In genomic region chr12:29734299-29734698, GRCh38 we compare ENCODE assay signal across 19 cellular contexts. TPM values are rescaled to one million over a fixed set of nuclear protein-coding genes. Genes with fewer than 3 reads are reported as not detected.
A peak's percentile ranks its signal among the peaks of the same experiment; 100 is the strongest.
DNase-seq lines count a peak whose midpoint lies in the region; ATAC-seq and TF ChIP-seq lines count a peak whose summit lies in the region.
"Had no signal": no experiment of that assay in that cellular context is flagged by ENCODE, and none has a peak within 500 bp of the region (broad histone marks: within the 10 kb centered on the region; RNA-seq: fewer than 3 reads in every experiment).

No MANE protein-coding gene starts in this region.

- peak overlapping the region; percentile 86 for H3K27ac ChIP-seq in cardiac muscle cell
- peak overlapping the region; percentile 83 for H3K27ac ChIP-seq in left ventricle myocardium inferior (replicated peaks)
- peak overlapping the region; percentile 59 to 74 (median 64) for H3K27ac ChIP-seq in sigmoid colon
- peak overlapping the region; percentile 43 to 74 for H3K27ac ChIP-seq in aorta (ENCODE audit: low read depth in 1 of 2, low read length in 2 of 2)
- H3K27ac ChIP-seq in colonic mucosa, result no peak overlapping the region
- H3K27ac ChIP-seq: A549 had no signal

- H3K4me3 ChIP-seq in cardiac muscle cell (no peak overlapping the region), left ventricle myocardium inferior (peak overlapping the region; percentile 27), sigmoid colon (no peak overlapping the region), aorta (ENCODE audit: low read length in 2 of 2) (no peak overlapping the region), colonic mucosa (no peak overlapping the region)
- H3K4me3 ChIP-seq: A549, GM23338 had no signal

- TF ChIP-seq CTCF in cardiac muscle cell (IDR thresholded peaks at IDR 0.05; ENCODE audit: low read depth, low read length) (no peak), left ventricle myocardium inferior (IDR thresholded peaks at IDR 0.05; ENCODE audit: borderline replicate concordance) (no peak), sigmoid colon (IDR thresholded peaks at IDR 0.05) (no peak), colonic mucosa (IDR thresholded peaks at IDR 0.05) (no peak)

- H3K27me3 ChIP-seq in cardiac muscle cell (no peaks in the 10 kb centered on the region), left ventricle myocardium inferior (ENCODE audit: low read depth) (no peaks in the 10 kb centered on the region), sigmoid colon (no peaks in the 10 kb centered on the region), aorta (ENCODE audit: control insufficient read depth in 1 of 2, insufficient read depth in 2 of 2, low read length in 1 of 2) (no peaks in the 10 kb centered on the region), colonic mucosa (no peaks in the 10 kb centered on the region)

- ATAC-seq in Right ventricle myocardium inferior (no peak), aorta (ENCODE audit: low FRiP score) (no peak)
- ATAC-seq: A549, GM23338, HCT116 had no signal

- H3K4me1 ChIP-seq in cardiac muscle cell (ENCODE audit: low read depth), result peaks cover 30% of the 10 kb centered on the region
- peaks cover 99% of the 10 kb centered on the region for H3K4me1 ChIP-seq in left ventricle myocardium inferior
- peaks cover 0 to 90% (median 78%) of the 10 kb centered on the region in 4 donors for H3K4me1 ChIP-seq in sigmoid colon
- peaks cover 2 to 11% of the 10 kb centered on the region in 2 donors for H3K4me1 ChIP-seq in aorta (ENCODE audit: control insufficient read depth in 1 of 2, insufficient read depth in 2 of 2, low read length in 2 of 2)
- no peaks in the 10 kb centered on the region for H3K4me1 ChIP-seq in colonic mucosa
- H3K4me1 ChIP-seq: A549 had no signal

- no peak for TF ChIP-seq POLR2A in sigmoid colon (IDR thresholded peaks at IDR 0.05)

- DNase-seq in cardiac muscle cell (ENCODE audit: low read depth in 1 of 2, low spot score in 1 of 2) (peak in 1 of 2 donors; percentile 31), Right ventricle myocardium inferior (ENCODE audit: missing footprints) (no peak), left ventricle myocardium inferior (no peak), sigmoid colon (no peak), aorta (no peak), colonic mucosa (no peak), NCI-H1105 (lab: John Stamatoyannopoulos, UW) (no peak), NCI-H2227 treated with DMSO at 0.1 percent for 48 hours (lab: John Stamatoyannopoulos, UW) (no peak)
- DNase-seq: C1 segment of cervical spinal cord, COR-L47, KBM-7, NCI-H1436 treated with DMSO at 0.1 percent for 48 hours, NCI-H2029 treated with DMSO at 0.1 percent for 48 hours, NCI-H2171 treated with DMSO at 0.1 percent for 48 hours, NCI-H510A, NCI-H82 had no signal

- intact Hi-C loops in Right ventricle myocardium inferior (cut with DNase I), result loop anchor here (5.0 kb wide), 1 partner anchor 72 kb away; no protein-coding TSS in a partner anchor
- intact Hi-C loops in left ventricle myocardium inferior (cut with micrococcal nuclease), result no loop called here
- intact Hi-C loops in sigmoid colon (cut with DNase I), result no loop called here
- intact Hi-C loops in aorta (cut with DNase I), result loop anchor here in 1 of 2 donors (5.0 kb wide), 1 partner anchor 48 kb away; the partner anchor contains the start of gene TMTC1
- intact Hi-C loops in colonic mucosa (cut with DNase I), result no loop called here

- no peak for TF ChIP-seq EP300 in sigmoid colon (IDR thresholded peaks at IDR 0.05)

- no peak overlapping the region for H3K9ac ChIP-seq in colonic mucosa (ENCODE audit: low read depth in 2 of 2, low read length in 2 of 2)

- 72 to 77% methylated on average over 5 of the region's 5 CpGs for WGBS in sigmoid colon, 2 donors
- WGBS in aorta, 2 donors, result 73 to 79% methylated on average over 5 of the region's 5 CpGs

- H3K36me3 ChIP-seq in cardiac muscle cell (no peaks in the 10 kb centered on the region), left ventricle myocardium inferior (peaks cover 6% of the 10 kb centered on the region), sigmoid colon (no peaks in the 10 kb centered on the region), aorta (ENCODE audit: control insufficient read depth in 1 of 2, insufficient read depth in 2 of 2, low read length in 1 of 2) (no peaks in the 10 kb centered on the region), colonic mucosa (no peaks in the 10 kb centered on the region)

- no peaks in the 10 kb centered on the region for H3K9me3 ChIP-seq in cardiac muscle cell (ENCODE audit: low read depth)
- H3K9me3 ChIP-seq in left ventricle myocardium inferior (replicated peaks), result no peaks in the 10 kb centered on the region
- no peaks in the 10 kb centered on the region for H3K9me3 ChIP-seq in sigmoid colon
- no peaks in the 10 kb centered on the region for H3K9me3 ChIP-seq in aorta (ENCODE audit: control insufficient read depth, low read length)
- no peaks in the 10 kb centered on the region for H3K9me3 ChIP-seq in colonic mucosa
- H3K9me3 ChIP-seq: A549 had no signal

RNA-seq across cellular contexts. Expression of gene TMTC1, which starts 49.4 kb away (rescaled TPM):
- 25.3 and 30.3 TPM in 2 replicates for total RNA-seq in cardiac muscle cell
- 16.0 and 17.4 TPM in 2 replicates for polyA plus RNA-seq in cardiac muscle cell
- 33.8 TPM for total RNA-seq in Right ventricle myocardium inferior
- 38.4 TPM for total RNA-seq in left ventricle myocardium inferior
- total RNA-seq in sigmoid colon, result 10 to 100 TPM; 61.5 to 77.5 (median 70.2) TPM
- 1 to 10 TPM in 2 of 3 donors, under 1 TPM in 1; 0.46 to 5.2 (median 3.6) TPM for polyA plus RNA-seq in sigmoid colon
- total RNA-seq in aorta, result 10 to 100 TPM; 69.4 to 84.6 TPM
- 10 to 100 TPM; 12.8 to 23.9 TPM for polyA plus RNA-seq in aorta
- 1 to 10 TPM; 3.3 to 6.3 TPM for total RNA-seq in colonic mucosa
